9 cellular contexts compared by ENCODE assay signal in the genomic region with DNA sequence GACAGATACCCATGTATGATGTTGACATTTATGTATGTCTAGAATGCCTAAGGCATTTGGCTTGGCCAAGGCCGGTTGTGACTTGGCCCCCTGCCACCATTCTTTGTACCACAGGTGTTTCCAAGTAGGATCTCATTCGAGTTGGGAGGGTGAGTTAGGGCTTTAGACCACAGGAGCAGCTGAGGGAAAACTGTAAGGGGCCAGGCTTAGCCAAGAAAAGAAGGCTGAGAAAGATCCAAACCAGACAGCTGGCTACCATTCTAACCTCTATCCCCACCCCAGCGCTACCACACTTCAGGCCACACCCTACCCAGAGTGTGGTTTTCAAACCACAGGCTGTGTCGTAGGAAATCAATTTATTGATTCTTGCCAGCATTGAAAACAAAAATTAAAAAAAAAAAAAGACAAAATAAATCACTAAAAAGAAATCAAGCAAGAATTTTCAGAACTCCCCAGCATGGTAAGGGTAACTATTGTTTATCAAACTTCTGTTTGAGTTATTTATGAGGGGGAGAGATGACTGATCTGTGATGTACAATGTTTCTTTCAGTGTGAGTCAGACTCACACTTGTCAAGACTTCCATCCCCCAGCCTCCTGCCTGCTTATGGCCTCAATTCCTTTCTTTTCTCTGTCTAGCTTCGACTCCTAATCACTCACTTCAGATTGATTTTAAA. TPM values are rescaled to one million over a fixed set of nuclear protein-coding genes. Genes with fewer than 3 reads are reported as not detected.
DNase-seq lines count a peak whose midpoint lies in the region; ATAC-seq and TF ChIP-seq lines count a peak whose summit lies in the region.
"Had no signal": no experiment of that assay in that cellular context is flagged by ENCODE, and none has a peak within 500 bp of the region (broad histone marks: within the 10 kb centered on the region; RNA-seq: fewer than 3 reads in every experiment).

No MANE protein-coding gene starts in this region.

- H3K27ac ChIP-seq in DND-41 (ENCODE audit: low read length) (peak overlapping the region; percentile 88), lower lobe of right lung (no peak overlapping the region)

- H3K27me3 ChIP-seq in DND-41 (ENCODE audit: insufficient read depth, low read length, poor library complexity), result no peaks in the 10 kb centered on the region
- no peaks in the 10 kb centered on the region for H3K27me3 ChIP-seq in lower lobe of right lung (ENCODE audit: low read depth)
- H3K27me3 ChIP-seq: upper lobe of left lung had no signal

- H3K4me1 ChIP-seq in DND-41 (ENCODE audit: insufficient read depth, low read length) (peaks cover 65% of the 10 kb centered on the region), lower lobe of right lung (peaks cover 9% of the 10 kb centered on the region)

- no peaks in the 10 kb centered on the region for H3K36me3 ChIP-seq in DND-41 (ENCODE audit: insufficient read depth, low read length)
- no peaks in the 10 kb centered on the region for H3K36me3 ChIP-seq in lower lobe of right lung
- H3K36me3 ChIP-seq: upper lobe of left lung had no signal

- H3K9me3 ChIP-seq in DND-41 (ENCODE audit: insufficient read depth, low read length, severe bottlenecking), result no peaks in the 10 kb centered on the region
- no peaks in the 10 kb centered on the region for H3K9me3 ChIP-seq in lower lobe of right lung
- H3K9me3 ChIP-seq: upper lobe of left lung had no signal

- intact Hi-C loops in lower lobe of right lung (cut with DNase I), result no loop called here

- no peaks in the 10 kb centered on the region for H4K20me1 ChIP-seq in DND-41 (ENCODE audit: insufficient read depth, low read length)

- DNase-seq in DND-41, result peak; percentile 81
- DNase-seq in T follicular helper cell (ENCODE audit: low read depth), result peak; percentile 40
- DNase-seq in choroid plexus epithelial cell (ENCODE audit: low read depth), result peak; percentile 58
- DNase-seq in stimulated activated naive CD4-positive, alpha-beta T cell treated with Interleukin-2 at 50 U/mL for 16 hours (lab: John Stamatoyannopoulos, UW), result peak; percentile 16
- no peak for DNase-seq in lower lobe of right lung
- no peak for DNase-seq in SW 1271 (lab: John Stamatoyannopoulos, UW)
- DNase-seq: upper lobe of left lung had no signal

- H3K9ac ChIP-seq in DND-41 (ENCODE audit: low read depth, low read length), result peak overlapping the region; percentile 40

- H3K79me2 ChIP-seq in DND-41 (ENCODE audit: insufficient read depth, low read length), result 0 out of 2 replicates have a peak, but pooled peaks cover 2% of the 10 kb centered on the region

- H3K4me2 ChIP-seq in DND-41 (ENCODE audit: insufficient read depth, low read length), result peak overlapping the region; percentile 40

- H3K4me3 ChIP-seq in DND-41 (ENCODE audit: low read depth in 1 of 2, low read length in 2 of 2) (no peak overlapping the region; a peak in 1 of 4 replicates), choroid plexus epithelial cell (ENCODE audit: low read depth, low read length) (no peak overlapping the region), lower lobe of right lung (no peak overlapping the region)
- H3K4me3 ChIP-seq: upper lobe of left lung had no signal

- ATAC-seq in DND-41 (ENCODE audit: insufficient read depth, low read depth), result peak; percentile 78
- ATAC-seq in GM19468 (IDR thresholded peaks at IDR 0.05; ENCODE audit: extremely low read depth, unreplicated experiment), result peak; percentile 60
- ATAC-seq in HG03521 (IDR thresholded peaks at IDR 0.05; ENCODE audit: unreplicated experiment), result peak; percentile 55
- no peak for ATAC-seq in lower lobe of right lung

- H2AFZ ChIP-seq in DND-41 (ENCODE audit: low read depth, low read length), result no peak overlapping the region

- TF ChIP-seq CTCF in DND-41 (IDR thresholded peaks at IDR 0.05; ENCODE audit: borderline replicate concordance, extremely low read depth, low read length, poor library complexity, severe bottlenecking) (no peak), choroid plexus epithelial cell (conservative IDR thresholded peaks at IDR 0.05; ENCODE audit: low read depth, low read length) (no peak), lower lobe of right lung (IDR thresholded peaks at IDR 0.05) (no peak)

RNA-seq across cellular contexts. Expression of a gene that starts 9.9 kb away (rescaled TPM):
- total RNA-seq in lower lobe of right lung, result 4,922 TPM

RNA-seq across cellular contexts. Expression of a gene that starts 59.7 kb away (rescaled TPM):
- total RNA-seq in lower lobe of right lung, result not detected

Comparison
In these comparisons a context has a peak if more than half of its experiments do, and no peak if none do; other contexts are left out.
1. ATAC-seq: peak in DND-41 (single experiment), GM19468 (single experiment) and HG03521 (single experiment); none in lower lobe of right lung (0 of 2).
2. DNase-seq: peak in DND-41 (single experiment), T follicular helper cell (single experiment), choroid plexus epithelial cell (single experiment) and stimulated activated naive CD4-positive, alpha-beta T cell treated with Interleukin-2 at 50 U/mL for 16 hours (single experiment); none in lower lobe of right lung (single experiment) and SW 1271 (0 of 2).